Comparison of ENCODE assay signal across 10 cellular contexts in genomic region chr19:4069331-4069959, GRCh38. TPM values are rescaled to one million over a fixed set of nuclear protein-coding genes. Genes with fewer than 3 reads are reported as not detected.
A peak's percentile ranks its signal among the peaks of the same experiment; 100 is the strongest.
DNase-seq lines count a peak whose midpoint lies in the region; ATAC-seq and TF ChIP-seq lines count a peak whose summit lies in the region.
"Had no signal": no experiment of that assay in that cellular context is flagged by ENCODE, and none has a peak within 500 bp of the region (broad histone marks: within the 10 kb centered on the region; RNA-seq: fewer than 3 reads in every experiment).

No MANE protein-coding gene starts in this region.

- no peaks in the 10 kb centered on the region for H3K9me3 Mint-ChIP-seq in activated naive CD4-positive, alpha-beta T cell treated with anti-CD3 and anti-CD28 coated beads, Interleukin-2, amount 50 U/mL, for 72 hours
- H3K9me3 Mint-ChIP-seq in activated B cell treated with CpG ODN at 0.5 μM for 24 hours: no peaks in the 10 kb centered on the region
- H3K9me3 Mint-ChIP-seq in stimulated activated naive CD8-positive, alpha-beta T cell treated with anti-CD3 and anti-CD28 coated beads, Interleukin-15, Interleukin-2, amounts not matched to agents 100 ng/mL and 50 ng/mL, for 24 hours: no peaks in the 10 kb centered on the region

- DNase-seq in activated naive CD4-positive, alpha-beta T cell treated with Interleukin-2 at 50 U/mL for 16 hours: peak; percentile 62
- DNase-seq in activated naive CD4-positive, alpha-beta T cell treated with anti-CD3 and anti-CD28 coated beads, Interleukin-2, amount 50 U/mL, for 72 hours (ENCODE audit: low spot score in 2 of 2): no peak
- DNase-seq in activated B cell treated with CpG ODN at 0.5 μM for 24 hours (no peak), OCI-M1 (lab: John Stamatoyannopoulos, UW) (no peak), NCI-H82 treated with DMSO at 0.1 percent for 48 hours (lab: John Stamatoyannopoulos, UW; ENCODE audit: unreplicated experiment) (no peak)
- DNase-seq in effector CD8-positive, alpha-beta T cell (lab: John Stamatoyannopoulos, UW): peak; percentile 25
- DNase-seq: NCI-H82, occipital lobe had no signal

- TF ChIP-seq CTCF in activated B cell treated with CpG ODN at 0.5 μM for 24 hours (IDR thresholded peaks at IDR 0.05): no peak

- H3K36me3 Mint-ChIP-seq in activated naive CD4-positive, alpha-beta T cell treated with anti-CD3 and anti-CD28 coated beads, Interleukin-2, amount 50 U/mL, for 72 hours: no peaks in the 10 kb centered on the region
- no peaks in the 10 kb centered on the region for H3K36me3 Mint-ChIP-seq in activated B cell treated with CpG ODN at 0.5 μM for 24 hours (ENCODE audit: low read depth)
- no peaks in the 10 kb centered on the region for H3K36me3 Mint-ChIP-seq in stimulated activated naive CD8-positive, alpha-beta T cell treated with anti-CD3 and anti-CD28 coated beads, Interleukin-15, Interleukin-2, amounts not matched to agents 100 ng/mL and 50 ng/mL, for 24 hours (ENCODE audit: low read depth)

- POLR2A ChIA-PET in activated B cell treated with CpG ODN at 0.5 μM for 24 hours (lab: Charles Lee): interaction anchor here (0.5 to 1.1 kb wide), 8 partner anchors 10 to 1737 kb away, joined by 3 to 17 read pairs (median 4); no protein-coding TSS in a partner anchor

- CTCF ChIA-PET in activated B cell treated with CpG ODN at 0.5 μM for 24 hours (lab: Charles Lee): no interaction called here

- no peak for ATAC-seq in activated naive CD4-positive, alpha-beta T cell treated with anti-CD3 and anti-CD28 coated beads, Interleukin-2, amount 50 U/mL, for 72 hours
- no peak for ATAC-seq in activated B cell treated with CpG ODN at 0.5 μM for 24 hours (ENCODE audit: low read depth)
- ATAC-seq in SK-N-SH treated with all-trans-retinoic acid at 6 μM for 48 hours: no peak

- H3K27ac Mint-ChIP-seq in activated naive CD4-positive, alpha-beta T cell treated with anti-CD3 and anti-CD28 coated beads, Interleukin-2, amount 50 U/mL, for 72 hours: peak overlapping the region in 1 of 2 donors; percentile 22
- H3K27ac Mint-ChIP-seq in activated B cell treated with CpG ODN at 0.5 μM for 24 hours: no peak overlapping the region
- H3K27ac Mint-ChIP-seq in stimulated activated naive CD8-positive, alpha-beta T cell treated with anti-CD3 and anti-CD28 coated beads, Interleukin-15, Interleukin-2, amounts not matched to agents 100 ng/mL and 50 ng/mL, for 24 hours: peak overlapping the region; percentile 40

- H3K4me1 Mint-ChIP-seq in activated B cell treated with CpG ODN at 0.5 μM for 24 hours: peaks cover 19% of the 10 kb centered on the region
- H3K4me1 Mint-ChIP-seq in stimulated activated naive CD8-positive, alpha-beta T cell treated with anti-CD3 and anti-CD28 coated beads, Interleukin-15, Interleukin-2, amounts not matched to agents 100 ng/mL and 50 ng/mL, for 24 hours (ENCODE audit: low read depth): peaks cover 22% of the 10 kb centered on the region

- no peaks in the 10 kb centered on the region for H3K27me3 Mint-ChIP-seq in activated B cell treated with CpG ODN at 0.5 μM for 24 hours
- H3K27me3 Mint-ChIP-seq in stimulated activated naive CD8-positive, alpha-beta T cell treated with anti-CD3 and anti-CD28 coated beads, Interleukin-15, Interleukin-2, amounts not matched to agents 100 ng/mL and 50 ng/mL, for 24 hours: no peaks in the 10 kb centered on the region

- intact Hi-C loops in activated B cell treated with CpG ODN at 0.5 μM for 24 hours (cut with micrococcal nuclease): loop anchor here (5.0 to 10.0 kb wide), 2 partner anchors 403 to 515 kb away; partner anchors contain the start of genes HDGFL2 and MFSD12

- peak overlapping the region; percentile 44 for H3K4me3 Mint-ChIP-seq in activated B cell treated with CpG ODN at 0.5 μM for 24 hours
- H3K4me3 Mint-ChIP-seq in stimulated activated naive CD8-positive, alpha-beta T cell treated with anti-CD3 and anti-CD28 coated beads, Interleukin-15, Interleukin-2, amounts not matched to agents 100 ng/mL and 50 ng/mL, for 24 hours: peak overlapping the region; percentile 40

TF ChIP-seq in SK-N-SH treated with all-trans-retinoic acid at 6 μM for 48 hours, 23 proteins besides CTCF, POLR2A, EP300 and RAD21:
- TF ChIP-seq CSRNP3 (CRISPR knock-in tag; IDR thresholded peaks at IDR 0.05): no peak
- no peak for TF ChIP-seq BACH2 (CRISPR knock-in tag; IDR thresholded peaks at IDR 0.05; ENCODE audit: borderline replicate concordance)
- TF ChIP-seq OSR1 (CRISPR knock-in tag; IDR thresholded peaks at IDR 0.05): no peak
- TF ChIP-seq GLIS3 (CRISPR knock-in tag; IDR thresholded peaks at IDR 0.05): no peak
- no peak for TF ChIP-seq TOX (CRISPR knock-in tag; IDR thresholded peaks at IDR 0.05; ENCODE audit: borderline replicate concordance)
- no peak for TF ChIP-seq ZC3H10 (CRISPR knock-in tag; IDR thresholded peaks at IDR 0.05)
- TF ChIP-seq CREB5 (CRISPR knock-in tag; IDR thresholded peaks at IDR 0.05; ENCODE audit: low read depth): no peak
- TF ChIP-seq TCF4 (CRISPR knock-in tag; IDR thresholded peaks at IDR 0.05; ENCODE audit: borderline replicate concordance): no peak
- TF ChIP-seq SNAI2 (CRISPR knock-in tag; IDR thresholded peaks at IDR 0.05): no peak
- TF ChIP-seq PATZ1 (CRISPR knock-in tag; IDR thresholded peaks at IDR 0.05; ENCODE audit: borderline replicate concordance): no peak
- no peak for TF ChIP-seq PPARA (CRISPR knock-in tag; IDR thresholded peaks at IDR 0.05; ENCODE audit: borderline replicate concordance)
- no peak for TF ChIP-seq ZFP30 (CRISPR knock-in tag; IDR thresholded peaks at IDR 0.05)
- no peak for TF ChIP-seq ZFP3 (CRISPR knock-in tag; IDR thresholded peaks at IDR 0.05)

RNA-seq across cellular contexts. Expression of gene ZBTB7A, which starts 2.7 kb away (rescaled TPM):
- 10 to 100 TPM; 23.4 to 26.0 TPM for total RNA-seq in activated naive CD4-positive, alpha-beta T cell treated with anti-CD3 and anti-CD28 coated beads, Interleukin-2, amount 50 U/mL, for 72 hours
- total RNA-seq in activated B cell treated with CpG ODN at 0.5 μM for 24 hours: 44.5 and 49.2 TPM in 2 replicates

RNA-seq across cellular contexts. Expression of gene MAP2K2, which starts 54.5 kb away (rescaled TPM):
- 100 to 1,000 TPM; 125 to 187 TPM for total RNA-seq in activated naive CD4-positive, alpha-beta T cell treated with anti-CD3 and anti-CD28 coated beads, Interleukin-2, amount 50 U/mL, for 72 hours
- 126 TPM in 2 replicates for total RNA-seq in activated B cell treated with CpG ODN at 0.5 μM for 24 hours

Comparison
In these comparisons a context has a peak if more than half of its experiments do, and no peak if none do; other contexts are left out.
1. DNase-seq: peak in activated naive CD4-positive, alpha-beta T cell treated with Interleukin-2 at 50 U/mL for 16 hours (single experiment) and effector CD8-positive, alpha-beta T cell (single experiment); none in activated naive CD4-positive, alpha-beta T cell treated with anti-CD3 and anti-CD28 coated beads, Interleukin-2, amount 50 U/mL, for 72 hours (0 of 2), activated B cell treated with CpG ODN at 0.5 μM for 24 hours (single experiment), OCI-M1 (single experiment) and NCI-H82 treated with DMSO at 0.1 percent for 48 hours (single experiment).